In the genomic region with DNA sequence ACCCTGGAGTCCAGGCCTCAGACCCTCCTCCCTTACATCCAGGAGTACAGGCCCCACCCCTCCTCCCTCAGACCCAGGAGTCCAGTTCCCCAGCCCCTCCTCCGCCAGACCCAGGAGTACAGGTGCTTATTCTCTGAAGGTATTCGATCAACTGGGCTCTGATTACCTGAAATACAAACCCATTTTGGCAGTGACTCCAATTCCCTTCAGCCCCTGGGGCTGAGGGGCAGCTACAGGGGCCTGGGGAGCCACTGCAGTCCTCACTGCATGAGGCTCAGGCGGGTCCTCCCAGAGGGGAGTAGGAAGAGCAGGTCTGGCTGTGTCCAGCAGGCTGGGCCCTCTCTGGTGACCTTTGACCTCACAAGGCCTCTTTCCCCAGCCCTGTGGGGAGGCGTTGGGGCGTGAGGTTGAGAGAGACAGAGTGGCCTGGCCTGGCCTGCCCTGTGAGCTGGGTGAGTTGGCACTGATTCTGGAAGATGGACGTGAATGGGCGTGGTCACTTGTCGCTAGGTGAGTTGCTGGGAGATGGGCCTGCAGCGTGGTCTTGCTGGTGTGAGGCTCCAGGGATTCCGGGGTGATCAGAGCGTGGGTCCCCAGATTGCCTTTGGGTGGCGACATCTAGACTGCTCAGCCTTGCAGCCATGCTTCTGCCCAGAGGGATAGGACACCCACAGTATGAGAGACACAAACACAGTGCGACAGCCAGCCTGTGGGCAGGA, we compare ENCODE assay signal across 10 cellular contexts. TPM values are rescaled to one million over a fixed set of nuclear protein-coding genes. Genes with fewer than 3 reads are reported as not detected.
DNase-seq lines count a peak whose midpoint lies in the region; ATAC-seq and TF ChIP-seq lines count a peak whose summit lies in the region.
"Had no signal": no experiment of that assay in that cellular context is flagged by ENCODE, and none has a peak within 500 bp of the region (broad histone marks: within the 10 kb centered on the region; RNA-seq: fewer than 3 reads in every experiment).

No MANE protein-coding gene starts in this region.

- peaks cover 8% of the 10 kb centered on the region; the same call in 1 of the 2 replicates for H3K27me3 ChIP-seq in GM23338 (ENCODE audit: insufficient read depth)
- H3K27me3 ChIP-seq: MG63 had no signal

- H3K36me3 ChIP-seq in GM23338 (ENCODE audit: insufficient read depth) (no peaks in the 10 kb centered on the region), mucosa of descending colon (ENCODE audit: low read depth) (no peaks in the 10 kb centered on the region)

- H3K4me2 ChIP-seq in GM23338 = peak overlapping the region; percentile 70

- H3K27me3 Mint-ChIP-seq in GM23338 (ENCODE audit: insufficient read depth, low read depth, poor library complexity) (peaks cover 33% of the 10 kb centered on the region), WTC11 (ENCODE audit: low read depth) (peaks cover 17% of the 10 kb centered on the region)

- TF ChIP-seq CTCF in GM23338 (conservative IDR thresholded peaks at IDR 0.05; ENCODE audit: low read depth in 2 of 2) = peak; percentile 31 to 60; a peak in 3 of 4 replicates
- TF ChIP-seq CTCF in WTC11 (IDR thresholded peaks at IDR 0.05) = no peak
- TF ChIP-seq CTCF in mucosa of descending colon (IDR thresholded peaks at IDR 0.05) = no peak

- no peaks in the 10 kb centered on the region for H3K9me2 ChIP-seq in GM23338 (ENCODE audit: insufficient read depth)

- H4K20me1 ChIP-seq in GM23338 (replicated peaks; ENCODE audit: insufficient read depth) = no peaks in the 10 kb centered on the region

- peaks cover 19% of the 10 kb centered on the region for H3K4me1 ChIP-seq in GM23338 (ENCODE audit: insufficient read depth)
- peaks cover 31% of the 10 kb centered on the region for H3K4me1 ChIP-seq in mucosa of descending colon (ENCODE audit: low read depth)

- DNase-seq in GM23338 (ENCODE audit: low spot score) (peak; percentile 75), WTC11 (ENCODE audit: low spot score) (peak; percentile 44), mucosa of descending colon (peak; percentile 67 to 68 (median 68)), NCI-H748 treated with DMSO at 0.1 percent for 48 hours (lab: John Stamatoyannopoulos, UW) (no peak)
- DNase-seq: activated CD8-positive, alpha-beta memory T cell treated with anti-CD3 and anti-CD28 coated beads for 24 hours; MG63 had no signal

- peak overlapping the region; percentile 93 for H3K27ac Mint-ChIP-seq in GM23338
- peak overlapping the region; percentile 80 for H3K27ac Mint-ChIP-seq in WTC11

- 0 out of 2 replicates have a peak, but pooled peaks cover 3% of the 10 kb centered on the region for H3K79me2 ChIP-seq in GM23338 (replicated peaks; ENCODE audit: insufficient read depth)

- H3K36me3 Mint-ChIP-seq in GM23338 (ENCODE audit: low read depth) (no peaks in the 10 kb centered on the region; the same call in 2 of the 3 replicates), WTC11 (no peaks in the 10 kb centered on the region)

- intact Hi-C loops in mucosa of descending colon (cut with DNase I, micrococcal nuclease) = no loop called here

- POLR2A ChIA-PET in WTC11 (lab: Charles Lee) = interaction anchor here (0.7 to 1.1 kb wide), 4 partner anchors 8 to 163 kb away, joined by 3 read pairs; no protein-coding TSS in a partner anchor

- peaks cover 19% of the 10 kb centered on the region for H3F3A ChIP-seq in GM23338 (replicated peaks; ENCODE audit: low read depth)

- CTCF ChIA-PET in WTC11 (lab: Charles Lee) = interaction anchor here (0.6 to 3.8 kb wide), 14 partner anchors 8 to 185 kb away, joined by 3 to 76 read pairs (median 4); a partner anchor contains a TSS

- H3K9me3 Mint-ChIP-seq in GM23338 = no peaks in the 10 kb centered on the region
- no peaks in the 10 kb centered on the region for H3K9me3 Mint-ChIP-seq in WTC11

- peak overlapping the region; percentile 51; the same call in 1 of the 2 replicates for H3K27ac ChIP-seq in GM23338 (ENCODE audit: low read depth)
- H3K27ac ChIP-seq: coronary artery had no signal

- H2AFZ ChIP-seq in GM23338 = no peak overlapping the region

- 0 out of 2 replicates have a peak overlapping the region, but pooled peaks have one; percentile 19 for H3K4me3 ChIP-seq in GM23338
- no peak overlapping the region for H3K4me3 ChIP-seq in mucosa of descending colon
- H3K4me3 ChIP-seq: coronary artery, MG63 had no signal

- peak; percentile 5 for ATAC-seq in GM23338
- ATAC-seq in WTC11 = peak; percentile 4; the same call in 1 of the 2 replicates
- peak; percentile 15 for ATAC-seq in mucosa of descending colon
- no peak for ATAC-seq in GM21367 (IDR thresholded peaks at IDR 0.05; ENCODE audit: unreplicated experiment)
- no peak for ATAC-seq in HG03095 (IDR thresholded peaks at IDR 0.05; ENCODE audit: unreplicated experiment)

- H3K9me3 ChIP-seq in mucosa of descending colon = no peaks in the 10 kb centered on the region
- H3K9me3 ChIP-seq: MG63 had no signal

- H3K4me3 Mint-ChIP-seq in GM23338 = peak overlapping the region; percentile 9
- H3K4me3 Mint-ChIP-seq in WTC11 = peak overlapping the region; percentile 14

- peaks cover 38% of the 10 kb centered on the region for H3K4me1 Mint-ChIP-seq in GM23338
- peaks cover 36% of the 10 kb centered on the region for H3K4me1 Mint-ChIP-seq in WTC11

TF ChIP-seq in GM23338, 12 proteins besides CTCF, POLR2A, EP300 and RAD21:
- no peak for TF ChIP-seq EZH2 (IDR thresholded peaks at IDR 0.05; ENCODE audit: low read depth, unreplicated experiment)
- TF ChIP-seq, protein P1, sequence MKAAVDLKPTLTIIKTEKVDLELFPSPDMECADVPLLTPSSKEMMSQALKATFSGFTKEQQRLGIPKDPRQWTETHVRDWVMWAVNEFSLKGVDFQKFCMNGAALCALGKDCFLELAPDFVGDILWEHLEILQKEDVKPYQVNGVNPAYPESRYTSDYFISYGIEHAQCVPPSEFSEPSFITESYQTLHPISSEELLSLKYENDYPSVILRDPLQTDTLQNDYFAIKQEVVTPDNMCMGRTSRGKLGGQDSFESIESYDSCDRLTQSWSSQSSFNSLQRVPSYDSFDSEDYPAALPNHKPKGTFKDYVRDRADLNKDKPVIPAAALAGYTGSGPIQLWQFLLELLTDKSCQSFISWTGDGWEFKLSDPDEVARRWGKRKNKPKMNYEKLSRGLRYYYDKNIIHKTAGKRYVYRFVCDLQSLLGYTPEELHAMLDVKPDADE (IDR thresholded peaks at IDR 0.05) = no peak

TF ChIP-seq in WTC11, 78 proteins besides CTCF, POLR2A, EP300 and RAD21 (continues in another document):
- TF ChIP-seq RORB (CRISPR knock-in tag; IDR thresholded peaks at IDR 0.05) (no peak), CREB1 (CRISPR knock-in tag; IDR thresholded peaks at IDR 0.05) (no peak), TEAD4 (CRISPR knock-in tag; IDR thresholded peaks at IDR 0.05) (no peak), ESRRA (CRISPR knock-in tag; IDR thresholded peaks at IDR 0.05; ENCODE audit: borderline replicate concordance) (no peak), ZNF416 (CRISPR knock-in tag; IDR thresholded peaks at IDR 0.05) (no peak), ATF1 (CRISPR knock-in tag; IDR thresholded peaks at IDR 0.05) (no peak), JAZF1 (CRISPR knock-in tag; IDR thresholded peaks at IDR 0.05) (no peak), EMX1 (CRISPR knock-in tag; IDR thresholded peaks at IDR 0.05) (no peak), ZNF671 (CRISPR knock-in tag; IDR thresholded peaks at IDR 0.05) (no peak), ZNF317 (CRISPR knock-in tag; IDR thresholded peaks at IDR 0.05; ENCODE audit: borderline replicate concordance, low read depth) (no peak), ZNF232 (CRISPR knock-in tag; IDR thresholded peaks at IDR 0.05) (no peak)
- TF ChIP-seq, protein P2, sequence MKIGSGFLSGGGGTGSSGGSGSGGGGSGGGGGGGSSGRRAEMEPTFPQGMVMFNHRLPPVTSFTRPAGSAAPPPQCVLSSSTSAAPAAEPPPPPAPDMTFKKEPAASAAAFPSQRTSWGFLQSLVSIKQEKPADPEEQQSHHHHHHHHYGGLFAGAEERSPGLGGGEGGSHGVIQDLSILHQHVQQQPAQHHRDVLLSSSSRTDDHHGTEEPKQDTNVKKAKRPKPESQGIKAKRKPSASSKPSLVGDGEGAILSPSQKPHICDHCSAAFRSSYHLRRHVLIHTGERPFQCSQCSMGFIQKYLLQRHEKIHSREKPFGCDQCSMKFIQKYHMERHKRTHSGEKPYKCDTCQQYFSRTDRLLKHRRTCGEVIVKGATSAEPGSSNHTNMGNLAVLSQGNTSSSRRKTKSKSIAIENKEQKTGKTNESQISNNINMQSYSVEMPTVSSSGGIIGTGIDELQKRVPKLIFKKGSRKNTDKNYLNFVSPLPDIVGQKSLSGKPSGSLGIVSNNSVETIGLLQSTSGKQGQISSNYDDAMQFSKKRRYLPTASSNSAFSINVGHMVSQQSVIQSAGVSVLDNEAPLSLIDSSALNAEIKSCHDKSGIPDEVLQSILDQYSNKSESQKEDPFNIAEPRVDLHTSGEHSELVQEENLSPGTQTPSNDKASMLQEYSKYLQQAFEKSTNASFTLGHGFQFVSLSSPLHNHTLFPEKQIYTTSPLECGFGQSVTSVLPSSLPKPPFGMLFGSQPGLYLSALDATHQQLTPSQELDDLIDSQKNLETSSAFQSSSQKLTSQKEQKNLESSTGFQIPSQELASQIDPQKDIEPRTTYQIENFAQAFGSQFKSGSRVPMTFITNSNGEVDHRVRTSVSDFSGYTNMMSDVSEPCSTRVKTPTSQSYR (CRISPR knock-in tag; IDR thresholded peaks at IDR 0.05) = no peak
- TF ChIP-seq, protein P3, sequence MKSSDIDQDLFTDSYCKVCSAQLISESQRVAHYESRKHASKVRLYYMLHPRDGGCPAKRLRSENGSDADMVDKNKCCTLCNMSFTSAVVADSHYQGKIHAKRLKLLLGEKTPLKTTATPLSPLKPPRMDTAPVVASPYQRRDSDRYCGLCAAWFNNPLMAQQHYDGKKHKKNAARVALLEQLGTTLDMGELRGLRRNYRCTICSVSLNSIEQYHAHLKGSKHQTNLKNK (CRISPR knock-in tag; IDR thresholded peaks at IDR 0.05) = no peak

RNA-seq across cellular contexts. Expression of a gene that starts 3.1 kb away (rescaled TPM):
- total RNA-seq in GM23338 (2014; rRNA removed; shearing (Covaris generic)) = 30.6 and 53.5 TPM in 2 replicates
- 30.4 and 35.8 TPM in 2 replicates for polyA plus RNA-seq in GM23338 (2016; fragmentation: Nextera tagmentation; extraction: Ambion mirVana)
- total RNA-seq in WTC11 (2021) = 38.7 to 48.5 TPM (median 47.7 TPM) in 3 replicates
- 10 to 100 TPM; 46.6 to 82.6 (median 57.4) TPM for total RNA-seq in mucosa of descending colon

RNA-seq across cellular contexts. Expression of a gene that starts 28.5 kb away (rescaled TPM):
- 5.0 and 8.4 TPM in 2 replicates for total RNA-seq in GM23338 (2014; rRNA removed; shearing (Covaris generic))
- 11.6 and 11.7 TPM in 2 replicates for polyA plus RNA-seq in GM23338 (2016; fragmentation: Nextera tagmentation; extraction: Ambion mirVana)
- total RNA-seq in WTC11 (2021) (11.4 to 18.2 TPM (median 17.0 TPM) in 3 replicates), mucosa of descending colon (10 to 100 TPM in 1 of 3 donors, 1 to 10 TPM in 2; 2.4 to 10.1 (median 2.4) TPM)

RNA-seq across cellular contexts. Expression of a gene that starts 52.4 kb away (rescaled TPM):
- 1.3 TPM in 1 of 2 replicates, not detected in the other for total RNA-seq in GM23338 (2014; rRNA removed; shearing (Covaris generic))
- 0.78 and 1.1 TPM in 2 replicates for polyA plus RNA-seq in GM23338 (2016; fragmentation: Nextera tagmentation; extraction: Ambion mirVana)
- 0.21 to 0.44 TPM (median 0.26 TPM) in 3 replicates for total RNA-seq in WTC11 (2021)
- total RNA-seq in mucosa of descending colon = not detected
- total RNA-seq: RPMI7951 had no signal

RNA-seq across cellular contexts. Expression of a gene that starts 55.3 kb away (rescaled TPM):
- total RNA-seq in GM23338 (2014; rRNA removed; shearing (Covaris generic)) = 20.3 and 20.8 TPM in 2 replicates
- polyA plus RNA-seq in GM23338 (2016; fragmentation: Nextera tagmentation; extraction: Ambion mirVana) = 4.4 and 4.7 TPM in 2 replicates
- 9.9 to 11.5 TPM (median 10.1 TPM) in 3 replicates for total RNA-seq in WTC11 (2021)
- total RNA-seq in mucosa of descending colon = 1 to 10 TPM in 1 of 3 donors, under 1 TPM in 2; 0.17 to 1.5 (median 0.72) TPM

Comparison
In these comparisons a context has a peak if more than half of its experiments do, and no peak if none do; other contexts are left out.
1. ATAC-seq: peak in GM23338 (single experiment), WTC11 (single experiment) and mucosa of descending colon (single experiment); none in GM21367 (single experiment) and HG03095 (single experiment).
2. CTCF ChIP-seq: peak in GM23338 (2 of 2); none in WTC11 (single experiment) and mucosa of descending colon (single experiment).